In the genomic region with DNA sequence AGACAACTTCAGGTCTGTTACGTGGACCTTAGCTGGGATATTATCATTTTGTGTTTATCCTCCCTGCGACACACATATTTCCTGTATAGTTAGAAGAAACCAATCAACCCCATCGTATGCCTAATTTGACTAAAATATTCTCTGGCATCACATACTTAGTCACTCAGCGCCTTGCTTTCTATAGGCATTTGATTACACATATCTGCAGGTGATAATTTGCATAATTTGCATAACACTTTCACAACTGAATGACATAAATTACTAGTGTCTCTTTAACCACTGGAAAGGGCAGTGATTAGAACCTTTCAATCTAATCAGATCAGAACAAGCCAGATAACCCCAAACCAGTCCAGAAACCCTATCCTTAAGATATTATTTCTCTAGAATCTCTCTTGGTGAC, we compare ENCODE assay signal across 23 cellular contexts.
A peak's percentile ranks its signal among the peaks of the same experiment; 100 is the strongest.
DNase-seq lines count a peak whose midpoint lies in the region; ATAC-seq, FAIRE-seq and TF ChIP-seq lines count a peak whose summit lies in the region.
"Had no signal": no experiment of that assay in that cellular context is flagged by ENCODE, and none has a peak within 500 bp of the region (broad histone marks: within the 10 kb centered on the region; RNA-seq: fewer than 3 reads in every experiment).

No MANE protein-coding gene starts in this region.

- intact Hi-C loops in GM12878 (cut with micrococcal nuclease; ENCODE audit: unreplicated experiment): no loop called here

- DNase-seq in GM12878 (ENCODE audit: low read depth, low spot score): no peak
- DNase-seq in endothelial cell (ENCODE audit: low spot score): no peak
- DNase-seq in DMS53 treated with DMSO at 0.1 percent for 48 hours (lab: John Stamatoyannopoulos, UW; ENCODE audit: unreplicated experiment): no peak
- no peak for DNase-seq in NCI-H187 treated with DMSO at 0.1 percent for 48 hours (lab: John Stamatoyannopoulos, UW)
- DNase-seq: DMS79 treated with DMSO at 0.1 percent for 48 hours, KBM-7, MM.1S, NCI-H1092, NCI-H1436 treated with DMSO at 0.1 percent for 48 hours, NCI-H2029, NCI-H345, NCI-H524, T1000 had no signal

- no peak overlapping the region for H3K9ac ChIP-seq in GM12878 (ENCODE audit: control insufficient read depth, insufficient read depth, low read length)

- no peak for TF ChIP-seq CTCF in GM12878 (IDR thresholded peaks at IDR 0.05 in 2 of 3, conservative IDR thresholded peaks at IDR 0.05 in 1 of 3; ENCODE audit: control insufficient read depth in 2 of 3, extremely low read depth in 1 of 3, insufficient read depth in 1 of 3, low read depth in 3 of 3, low read length in 3 of 3)
- TF ChIP-seq CTCF in endothelial cell (IDR thresholded peaks at IDR 0.05; ENCODE audit: unreplicated experiment): no peak

- RAD21 ChIA-PET in GM12878 (lab: Charles Lee; ENCODE audit: unreplicated experiment): no interaction called here

- H3K27ac ChIP-seq in GM12878 (ENCODE audit: control insufficient read depth, insufficient read depth): no peak overlapping the region
- H3K27ac ChIP-seq: A549, HL-60, SJSA1 had no signal

- TF ChIP-seq POLR2A in GM12878 (IDR thresholded peaks at IDR 0.05; ENCODE audit: low read depth, low read length): no peak

- 0% methylated on average over 4 of the region's 4 CpGs for whole genome bisulfite sequencing in GM12878 (ENCODE audit: insufficient coverage, insufficient replicate concordance, low lambda C conversion rate, missing lambda C conversion rate)

- no peaks in the 10 kb centered on the region for H3K4me1 Mint-ChIP-seq in endothelial cell (ENCODE audit: unreplicated experiment)
- H3K4me1 Mint-ChIP-seq: B cell, CD14-positive monocyte had no signal

- no peaks in the 10 kb centered on the region for H3K9me3 Mint-ChIP-seq in endothelial cell (ENCODE audit: unreplicated experiment)

- no peaks in the 10 kb centered on the region for H3K27me3 Mint-ChIP-seq in endothelial cell (ENCODE audit: unreplicated experiment)
- H3K27me3 Mint-ChIP-seq: B cell had no signal

- TF ChIP-seq EP300 in GM12878 (IDR thresholded peaks at IDR 0.05; ENCODE audit: borderline replicate concordance in 1 of 2, control insufficient read depth in 1 of 2, low read depth in 2 of 2, low read length in 2 of 2): no peak

- H3K4me3 Mint-ChIP-seq in endothelial cell (ENCODE audit: unreplicated experiment): no peak overlapping the region
- H3K4me3 Mint-ChIP-seq: B cell, CD14-positive monocyte had no signal

- no peak overlapping the region for H3K4me2 ChIP-seq in GM12878 (ENCODE audit: control insufficient read depth, insufficient read depth)
- H3K4me2 ChIP-seq: A549 had no signal

- ATAC-seq in GM18861 (IDR thresholded peaks at IDR 0.05; ENCODE audit: unreplicated experiment) (peak; percentile 82), HG02870 (IDR thresholded peaks at IDR 0.05; ENCODE audit: unreplicated experiment) (peak; percentile 72), HG03354 (IDR thresholded peaks at IDR 0.05; ENCODE audit: poor library complexity, severe bottlenecking, unreplicated experiment) (peak; percentile 68), GM12878 (peak; percentile 56), HG03196 (IDR thresholded peaks at IDR 0.05; ENCODE audit: unreplicated experiment) (no peak)
- ATAC-seq: A549, Right ventricle myocardium inferior had no signal

- POLR2A ChIA-PET in GM12878 (lab: Charles Lee): no interaction called here

- H2AFZ ChIP-seq in GM12878 (ENCODE audit: control insufficient read depth, low read depth, low read length): no peak overlapping the region

- H3K27ac Mint-ChIP-seq in endothelial cell (ENCODE audit: unreplicated experiment): no peak overlapping the region
- H3K27ac Mint-ChIP-seq: B cell, CD14-positive monocyte had no signal

- no peak for TF ChIP-seq RAD21 in GM12878 (IDR thresholded peaks at IDR 0.05; ENCODE audit: insufficient read depth, low read depth, low read length)

- BruUV-seq in GM12878 (replicated peaks; lab: Mats Ljungman, UMichigan): no TSS peak

- no peaks in the 10 kb centered on the region for H4K20me1 ChIP-seq in GM12878 (ENCODE audit: control insufficient read depth, insufficient read depth)

- SMC1A ChIA-PET in GM12878 (lab: Charles Lee; ENCODE audit: uncharacterized antibody, unreplicated experiment): no interaction called here

- H3K36me3 Mint-ChIP-seq in endothelial cell (ENCODE audit: low read depth, unreplicated experiment): no peaks in the 10 kb centered on the region
- H3K36me3 Mint-ChIP-seq: CD14-positive monocyte had no signal

- no peaks in the 10 kb centered on the region for H3K9me3 ChIP-seq in GM12878 (replicated peaks; ENCODE audit: control insufficient read depth, insufficient read depth, low read length)
- H3K9me3 ChIP-seq: A549, SJSA1 had no signal

- H3K4me3 ChIP-seq in GM12878: no peak overlapping the region
- H3K4me3 ChIP-seq: A549, SJSA1 had no signal

- no peaks in the 10 kb centered on the region for H3K4me1 ChIP-seq in GM12878 (ENCODE audit: control insufficient read depth, insufficient read depth, low read length)
- H3K4me1 ChIP-seq: A549, SJSA1 had no signal

- H3K27me3 ChIP-seq in GM12878 (replicated peaks in 1 of 2; ENCODE audit: control insufficient read depth in 2 of 2, insufficient read depth in 2 of 2, low read length in 1 of 2): no peaks in the 10 kb centered on the region
- H3K27me3 ChIP-seq: SJSA1 had no signal

- FAIRE-seq in GM12878 (lab: Jason Lieb, UNC): no peak
- FAIRE-seq: A549 had no signal

- in situ Hi-C loops in GM12878 (cut with MboI): no loop called here

- H3K79me2 ChIP-seq in GM12878 (ENCODE audit: control insufficient read depth, insufficient read depth, low read length): no peaks in the 10 kb centered on the region

- no peaks in the 10 kb centered on the region for H3K36me3 ChIP-seq in GM12878 (ENCODE audit: control insufficient read depth in 2 of 2, insufficient read depth in 2 of 2, low read length in 1 of 2)
- H3K36me3 ChIP-seq: SJSA1 had no signal

- CTCF ChIA-PET in GM12878 (lab: Yijun Ruan, JAX): no interaction called here

TF ChIP-seq in GM12878, 131 proteins besides CTCF, POLR2A, EP300 and RAD21 (continues in another document):
- TF ChIP-seq NR2C2 (IDR thresholded peaks at IDR 0.05; ENCODE audit: borderline replicate concordance, control insufficient read depth, insufficient read length, low read depth): no peak
- TF ChIP-seq ATF7 (IDR thresholded peaks at IDR 0.05; ENCODE audit: low read depth): no peak
- TF ChIP-seq ZBED1 (IDR thresholded peaks at IDR 0.05; ENCODE audit: borderline replicate concordance): no peak
- TF ChIP-seq SMAD1 (IDR thresholded peaks at IDR 0.05; ENCODE audit: low read depth, partially characterized antibody): no peak
- TF ChIP-seq, protein P1, sequence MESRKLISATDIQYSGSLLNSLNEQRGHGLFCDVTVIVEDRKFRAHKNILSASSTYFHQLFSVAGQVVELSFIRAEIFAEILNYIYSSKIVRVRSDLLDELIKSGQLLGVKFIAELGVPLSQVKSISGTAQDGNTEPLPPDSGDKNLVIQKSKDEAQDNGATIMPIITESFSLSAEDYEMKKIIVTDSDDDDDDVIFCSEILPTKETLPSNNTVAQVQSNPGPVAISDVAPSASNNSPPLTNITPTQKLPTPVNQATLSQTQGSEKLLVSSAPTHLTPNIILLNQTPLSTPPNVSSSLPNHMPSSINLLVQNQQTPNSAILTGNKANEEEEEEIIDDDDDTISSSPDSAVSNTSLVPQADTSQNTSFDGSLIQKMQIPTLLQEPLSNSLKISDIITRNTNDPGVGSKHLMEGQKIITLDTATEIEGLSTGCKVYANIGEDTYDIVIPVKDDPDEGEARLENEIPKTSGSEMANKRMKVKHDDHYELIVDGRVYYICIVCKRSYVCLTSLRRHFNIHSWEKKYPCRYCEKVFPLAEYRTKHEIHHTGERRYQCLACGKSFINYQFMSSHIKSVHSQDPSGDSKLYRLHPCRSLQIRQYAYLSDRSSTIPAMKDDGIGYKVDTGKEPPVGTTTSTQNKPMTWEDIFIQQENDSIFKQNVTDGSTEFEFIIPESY (IDR thresholded peaks at IDR 0.05): no peak
- no peak for TF ChIP-seq EZH2 (IDR thresholded peaks at IDR 0.05; ENCODE audit: borderline replicate concordance, control insufficient read depth, low read depth, low read length)
- TF ChIP-seq, protein P2, sequence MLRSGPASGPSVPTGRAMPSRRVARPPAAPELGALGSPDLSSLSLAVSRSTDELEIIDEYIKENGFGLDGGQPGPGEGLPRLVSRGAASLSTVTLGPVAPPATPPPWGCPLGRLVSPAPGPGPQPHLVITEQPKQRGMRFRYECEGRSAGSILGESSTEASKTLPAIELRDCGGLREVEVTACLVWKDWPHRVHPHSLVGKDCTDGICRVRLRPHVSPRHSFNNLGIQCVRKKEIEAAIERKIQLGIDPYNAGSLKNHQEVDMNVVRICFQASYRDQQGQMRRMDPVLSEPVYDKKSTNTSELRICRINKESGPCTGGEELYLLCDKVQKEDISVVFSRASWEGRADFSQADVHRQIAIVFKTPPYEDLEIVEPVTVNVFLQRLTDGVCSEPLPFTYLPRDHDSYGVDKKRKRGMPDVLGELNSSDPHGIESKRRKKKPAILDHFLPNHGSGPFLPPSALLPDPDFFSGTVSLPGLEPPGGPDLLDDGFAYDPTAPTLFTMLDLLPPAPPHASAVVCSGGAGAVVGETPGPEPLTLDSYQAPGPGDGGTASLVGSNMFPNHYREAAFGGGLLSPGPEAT (IDR thresholded peaks at IDR 0.05; ENCODE audit: low read depth): no peak
- TF ChIP-seq DPF2 (IDR thresholded peaks at IDR 0.05): no peak
- TF ChIP-seq EGR1 (IDR thresholded peaks at IDR 0.05; ENCODE audit: borderline replicate concordance in 1 of 2, low read depth in 2 of 2, low read length in 2 of 2): no peak
- TF ChIP-seq SMAD5 (IDR thresholded peaks at IDR 0.05; ENCODE audit: low read depth): no peak
- no peak for TF ChIP-seq MTA3 (IDR thresholded peaks at IDR 0.05; ENCODE audit: borderline replicate concordance, low read length)
- TF ChIP-seq ZZZ3 (IDR thresholded peaks at IDR 0.05; ENCODE audit: control insufficient read depth, insufficient read length, low read depth): no peak
- TF ChIP-seq, protein P3, sequence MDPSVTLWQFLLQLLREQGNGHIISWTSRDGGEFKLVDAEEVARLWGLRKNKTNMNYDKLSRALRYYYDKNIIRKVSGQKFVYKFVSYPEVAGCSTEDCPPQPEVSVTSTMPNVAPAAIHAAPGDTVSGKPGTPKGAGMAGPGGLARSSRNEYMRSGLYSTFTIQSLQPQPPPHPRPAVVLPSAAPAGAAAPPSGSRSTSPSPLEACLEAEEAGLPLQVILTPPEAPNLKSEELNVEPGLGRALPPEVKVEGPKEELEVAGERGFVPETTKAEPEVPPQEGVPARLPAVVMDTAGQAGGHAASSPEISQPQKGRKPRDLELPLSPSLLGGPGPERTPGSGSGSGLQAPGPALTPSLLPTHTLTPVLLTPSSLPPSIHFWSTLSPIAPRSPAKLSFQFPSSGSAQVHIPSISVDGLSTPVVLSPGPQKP (IDR thresholded peaks at IDR 0.05; ENCODE audit: low read depth, low read length): no peak
- no peak for TF ChIP-seq NRF1 (conservative IDR thresholded peaks at IDR 0.05; ENCODE audit: low read depth, low read length)
- TF ChIP-seq LARP7 (IDR thresholded peaks at IDR 0.05): no peak
- TF ChIP-seq TBL1XR1 (IDR thresholded peaks at IDR 0.05; ENCODE audit: low read depth, low read length): no peak
- no peak for TF ChIP-seq ZNF217 (IDR thresholded peaks at IDR 0.05)
